Comparison of ENCODE assay signal across 8 cellular contexts in genomic region chr10:99532687-99533495, GRCh38. TPM values are rescaled to one million over a fixed set of nuclear protein-coding genes. Genes with fewer than 3 reads are reported as not detected.
A peak's percentile ranks its signal among the peaks of the same experiment; 100 is the strongest.
DNase-seq lines count a peak whose midpoint lies in the region; ATAC-seq and TF ChIP-seq lines count a peak whose summit lies in the region.

Gene NKX2-3 (plus strand): TSS chr10:99532942. CDS start chr10:99533132, 190 bp downstream.

- in situ Hi-C loops in HAP-1 (cut with MboI; ENCODE audit: low sequenced_read_pairs) = loop anchor here (5.0 kb wide), 1 partner anchor 101 kb away; the partner anchor contains the start of gene GOT1

- no peak within 1 kb of the TSS for H3K4me2 ChIP-seq in fibroblast of lung (ENCODE audit: extremely low read depth, insufficient read depth, low read length)

- peak; percentile 74 to 89 (median 78) for ATAC-seq in psoas muscle
- no peak for ATAC-seq in GM21447 (IDR thresholded peaks at IDR 0.05; ENCODE audit: unreplicated experiment)

- peak within 1 kb of the TSS; percentile 45 for H3K4me3 ChIP-seq in HAP-1
- H3K4me3 ChIP-seq in SJCRH30 = peak within 1 kb of the TSS; percentile 25
- H3K4me3 ChIP-seq in fibroblast of lung (replicated peaks in 1 of 4; ENCODE audit: control extremely low read depth in 1 of 4, insufficient read depth in 1 of 4, low read depth in 3 of 4, low read length in 4 of 4) = no peak within 1 kb of the TSS
- peak within 1 kb of the TSS; percentile 52 for H3K4me3 ChIP-seq in psoas muscle

- peaks cover 4% of the 10 kb centered on the region; the same call in 1 of the 2 replicates for H3K9me3 ChIP-seq in HAP-1
- no peaks in the 10 kb centered on the region for H3K9me3 ChIP-seq in SJCRH30 (replicated peaks)
- no peaks in the 10 kb centered on the region for H3K9me3 ChIP-seq in fibroblast of lung (ENCODE audit: control insufficient read depth, insufficient read depth, low read depth, low read length)
- no peaks in the 10 kb centered on the region for H3K9me3 ChIP-seq in psoas muscle

- intact Hi-C loops in psoas muscle (cut with DNase I) = no loop called here

- no peak for TF ChIP-seq CTCF in fibroblast of lung (conservative IDR thresholded peaks at IDR 0.05 in 1 of 2, IDR thresholded peaks at IDR 0.05 in 1 of 2; ENCODE audit: low read depth in 1 of 2, low read length in 2 of 2)
- no peak for TF ChIP-seq CTCF in psoas muscle (IDR thresholded peaks at IDR 0.05)

- H3K9ac ChIP-seq in fibroblast of lung (ENCODE audit: insufficient read depth, low read length) = no peak within 1 kb of the TSS

- H3K36me3 ChIP-seq in HAP-1 (replicated peaks) (no peaks in the 10 kb centered on the region; the same call in 1 of the 2 replicates), SJCRH30 (no peaks in the 10 kb centered on the region), fibroblast of lung (ENCODE audit: control insufficient read depth, insufficient read depth, low read length) (no peaks in the 10 kb centered on the region), psoas muscle (ENCODE audit: insufficient read depth in 1 of 2, low read depth in 1 of 2) (no peaks in the 10 kb centered on the region)

- H4K20me1 ChIP-seq in fibroblast of lung (ENCODE audit: control insufficient read depth, extremely low read depth, insufficient read depth, low read length) = peaks cover 3% of the 10 kb centered on the region

- 3 to 5% (median 5%) methylated on average over 51 of the region's 51 CpGs for WGBS in psoas muscle, 3 donors

- H3K4me1 ChIP-seq in HAP-1 (peaks cover 28% of the 10 kb centered on the region), SJCRH30 (no peaks in the 10 kb centered on the region), fibroblast of lung (ENCODE audit: control insufficient read depth, extremely low read depth, insufficient read depth, low read length) (no peaks in the 10 kb centered on the region), psoas muscle (peaks cover 29% of the 10 kb centered on the region)

- H3K27ac ChIP-seq in SJCRH30 (no peak within 1 kb of the TSS), fibroblast of lung (ENCODE audit: insufficient read depth, low read length) (no peak within 1 kb of the TSS), psoas muscle (no peak within 1 kb of the TSS)

- no peak within 1 kb of the TSS for H2AFZ ChIP-seq in fibroblast of lung (ENCODE audit: low read length)

- DNase-seq in COLO668 (lab: John Stamatoyannopoulos, UW; ENCODE audit: unreplicated experiment) (peak; percentile 60), HAP-1 (ENCODE audit: low spot score in 2 of 2) (peak; percentile 95 to 98), SJCRH30 (peak; percentile 39 to 54), fibroblast of lung (ENCODE audit: low read depth in 2 of 2) (peak; percentile 23 to 32), psoas muscle (peak; percentile 63 to 76), medulla oblongata (ENCODE audit: extremely low spot score) (no peak), 8988T (no peak)

- H3K79me2 ChIP-seq in fibroblast of lung (ENCODE audit: control insufficient read depth, insufficient read depth, low read length) = no peaks in the 10 kb centered on the region

- no peaks in the 10 kb centered on the region for H3K27me3 ChIP-seq in HAP-1 (ENCODE audit: low read depth)
- H3K27me3 ChIP-seq in SJCRH30 = no peaks in the 10 kb centered on the region
- peaks cover 95% of the 10 kb centered on the region for H3K27me3 ChIP-seq in fibroblast of lung (ENCODE audit: control insufficient read depth, insufficient read depth, low read length)
- H3K27me3 ChIP-seq in psoas muscle (ENCODE audit: insufficient read depth in 3 of 3, low read length in 2 of 3) = peaks cover 2 to 100% (median 75%) of the 10 kb centered on the region in 3 donors

RNA-seq across cellular contexts. Expression of gene NKX2-3, which starts in this region (rescaled TPM):
- not detected in 2 replicates for total RNA-seq in SJCRH30 (2014; rRNA removed; shearing (Covaris generic))
- not detected in 2 replicates for total RNA-seq in fibroblast of lung
- polyA plus RNA-seq in fibroblast of lung = not detected in 2 replicates
- polyA plus RNA-seq in fibroblast of lung (2012) = not detected in 2 replicates
- not detected in 2 replicates for polyA minus RNA-seq in fibroblast of lung (ENCODE audit: low replicate concordance)
- total RNA-seq in psoas muscle = not detected
- polyA plus RNA-seq in psoas muscle = not detected

Comparison
In these comparisons a context has a peak if more than half of its experiments do, and no peak if none do; other contexts are left out.
1. Peak in DNase-seq and H3K4me3 ChIP-seq in SJCRH30; RNA of the gene not detected or under 1 TPM.
2. Peak in DNase-seq in fibroblast of lung; RNA of the gene not detected or under 1 TPM.
3. Peak in DNase-seq, ATAC-seq and H3K4me3 ChIP-seq in psoas muscle; RNA of the gene not detected or under 1 TPM.
4. DNase-seq: peak in COLO668 (single experiment) and HAP-1 (2 of 2); none in medulla oblongata (single experiment) and 8988T (single experiment).